8 cellular contexts compared by ENCODE assay signal in the genomic region with DNA sequence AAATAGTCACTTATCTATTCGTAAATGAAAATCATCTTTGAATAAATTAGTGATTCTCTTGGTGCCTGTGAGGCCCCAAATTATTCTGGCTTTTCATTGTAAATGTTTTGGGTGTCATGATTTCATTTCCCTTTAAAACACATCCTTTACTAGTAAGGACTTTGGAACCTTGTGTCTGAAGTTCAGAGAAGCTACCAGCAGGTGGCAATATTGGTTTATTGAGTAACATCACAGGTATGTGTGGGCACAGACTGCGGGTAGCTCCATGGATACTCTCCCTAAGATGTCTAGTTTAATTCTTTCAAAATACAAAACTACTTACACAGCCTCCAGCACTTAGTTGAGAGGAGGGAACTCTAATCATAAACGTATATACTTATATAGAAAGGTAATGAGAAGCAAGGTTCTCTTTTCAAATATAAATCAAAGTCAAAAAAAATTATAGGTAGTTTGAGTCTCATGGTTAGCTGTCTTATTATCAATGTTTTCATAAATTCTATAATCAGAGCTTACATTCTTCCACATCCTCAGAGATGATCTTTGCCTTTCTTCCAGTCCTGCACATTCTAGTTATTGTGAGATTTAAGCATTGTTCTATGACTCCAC.
DNase-seq lines count a peak whose midpoint lies in the region; ATAC-seq and TF ChIP-seq lines count a peak whose summit lies in the region.

No MANE protein-coding gene starts in this region.

- H3K36me3 Mint-ChIP-seq in Caco-2 (ENCODE audit: insufficient read depth, unreplicated experiment) = no peaks in the 10 kb centered on the region

- H3K4me3 ChIP-seq in Caco-2 (ENCODE audit: low read depth, low read length) = no peak overlapping the region
- no peak overlapping the region for H3K4me3 ChIP-seq in neural cell (ENCODE audit: low read length)

- H3K9me3 ChIP-seq in Caco-2 (no peaks in the 10 kb centered on the region), neural cell (ENCODE audit: low read length) (no peaks in the 10 kb centered on the region)

- TF ChIP-seq CTCF in Caco-2 (IDR thresholded peaks at IDR 0.05; ENCODE audit: insufficient read depth in 1 of 2, low read depth in 1 of 2, low read length in 1 of 2, severe bottlenecking in 1 of 2, unreplicated experiment in 1 of 2) = peak; percentile 79 to 80
- peak; percentile 70 for TF ChIP-seq CTCF in neural cell (IDR thresholded peaks at IDR 0.05; ENCODE audit: poor library complexity, severe bottlenecking)

- ATAC-seq in GM18870 (IDR thresholded peaks at IDR 0.05; ENCODE audit: unreplicated experiment) = peak; percentile 87
- ATAC-seq in HG02981 (IDR thresholded peaks at IDR 0.05; ENCODE audit: unreplicated experiment) = peak; percentile 66
- ATAC-seq in esophagus mucosa = peak; percentile 67

- no peak overlapping the region for H3K4me2 ChIP-seq in neural cell (ENCODE audit: low read length)

- CTCF ChIA-PET in Caco-2 (lab: Charles Lee) = interaction anchor here (0.9 to 1.3 kb wide), 3 partner anchors 97 to 451 kb away, joined by 4 to 13 read pairs (median 8); no protein-coding TSS in a partner anchor

- H3F3A ChIP-seq in neural cell (ENCODE audit: insufficient read depth, low read length, poor library complexity, severe bottlenecking) = no peaks in the 10 kb centered on the region

- peak; percentile 64 to 69 for DNase-seq in Caco-2
- peak; percentile 79 for DNase-seq in NCI-H1694 treated with DMSO at 0.1 percent for 48 hours (lab: John Stamatoyannopoulos, UW)
- peak in 3 of 5 donors; percentile 5 to 41 (median 19) for DNase-seq in T-helper 1 cell
- no peak for DNase-seq in activated effector memory CD4-positive, alpha-beta T cell treated with Interleukin-2 at 50 U/mL for 16 hours

- H3K27me3 ChIP-seq in Caco-2 (replicated peaks; ENCODE audit: control insufficient read depth, insufficient read depth, low read length) = no peaks in the 10 kb centered on the region
- H3K27me3 ChIP-seq in neural cell (ENCODE audit: insufficient read depth, low read depth, low read length) = no peaks in the 10 kb centered on the region

- H3K9me2 ChIP-seq in neural cell (ENCODE audit: insufficient read depth, low read length) = no peaks in the 10 kb centered on the region

- no peak overlapping the region for H2AFZ ChIP-seq in neural cell (ENCODE audit: low read depth, low read length)

- H3K9ac ChIP-seq in neural cell (ENCODE audit: low read length) = no peak overlapping the region

- H4K20me1 ChIP-seq in neural cell (ENCODE audit: insufficient read depth) = no peaks in the 10 kb centered on the region

- intact Hi-C loops in Caco-2 (cut with micrococcal nuclease; ENCODE audit: unreplicated experiment) = loop anchor here (1.0 to 10.0 kb wide), 6 partner anchors 97 to 711 kb away; no protein-coding TSS in a partner anchor

- H3K9me3 Mint-ChIP-seq in Caco-2 (ENCODE audit: unreplicated experiment) = no peaks in the 10 kb centered on the region

- H3K27ac Mint-ChIP-seq in Caco-2 (ENCODE audit: unreplicated experiment) = no peak overlapping the region

- H3K36me3 ChIP-seq in Caco-2 (ENCODE audit: control insufficient read depth, insufficient read depth, low read length) (no peaks in the 10 kb centered on the region), neural cell (ENCODE audit: insufficient read depth, low read length) (no peaks in the 10 kb centered on the region)

- H3K27ac ChIP-seq in neural cell (ENCODE audit: low read length) = no peak overlapping the region

- no peak for TF ChIP-seq EP300 in neural cell (conservative IDR thresholded peaks at IDR 0.05; ENCODE audit: poor library complexity, severe bottlenecking)

- no peak overlapping the region for H3K4me3 Mint-ChIP-seq in Caco-2 (ENCODE audit: unreplicated experiment)

- peaks cover 5% of the 10 kb centered on the region for H3K4me1 Mint-ChIP-seq in Caco-2 (ENCODE audit: low read depth, unreplicated experiment)

- POLR2A ChIA-PET in Caco-2 (lab: Charles Lee) = no interaction called here

- BruUV-seq in Caco-2 (replicated peaks; lab: Mats Ljungman, UMichigan) = no TSS peak

- TF ChIP-seq RAD21 in neural cell (conservative IDR thresholded peaks at IDR 0.05) = peak; percentile 79

- no peaks in the 10 kb centered on the region for H3K79me2 ChIP-seq in neural cell (replicated peaks; ENCODE audit: insufficient read depth, low read length)

- no peaks in the 10 kb centered on the region for H3K27me3 Mint-ChIP-seq in Caco-2 (ENCODE audit: insufficient read depth, unreplicated experiment)

- no peaks in the 10 kb centered on the region for H3K4me1 ChIP-seq in Caco-2

TF ChIP-seq in neural cell, 6 proteins besides CTCF, POLR2A, EP300 and RAD21:
- TF ChIP-seq SMC3 (conservative IDR thresholded peaks at IDR 0.05; ENCODE audit: poor library complexity) = peak; percentile 80
- no peak for TF ChIP-seq POLR2AphosphoS5 (IDR thresholded peaks at IDR 0.05)
